Comparison of ENCODE assay signal across 8 cellular contexts in the genomic region with DNA sequence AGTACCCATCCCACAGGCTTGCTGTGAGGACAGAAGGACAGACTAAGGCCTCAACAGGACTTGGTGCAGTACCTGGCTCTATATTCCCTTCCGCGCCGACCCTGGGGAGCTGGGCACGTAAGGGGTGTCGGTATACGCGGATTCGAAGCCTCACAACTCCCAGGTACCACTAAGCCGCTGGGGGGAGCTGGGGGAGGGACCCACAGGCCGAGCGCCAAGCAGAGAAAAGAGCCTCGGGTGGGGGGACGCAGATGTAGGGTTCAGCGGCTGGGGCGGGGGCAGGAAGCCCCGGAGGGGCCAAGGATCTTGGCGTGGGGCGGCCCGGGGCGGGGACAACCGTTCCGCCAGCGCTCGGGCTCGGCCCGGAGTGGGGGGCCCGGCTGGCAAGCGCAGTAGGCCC.
A peak's percentile ranks its signal among the peaks of the same experiment; 100 is the strongest.
DNase-seq lines count a peak whose midpoint lies in the region; ATAC-seq and TF ChIP-seq lines count a peak whose summit lies in the region.

No MANE protein-coding gene starts in this region.

- H3K27ac Mint-ChIP-seq in Calu3 (ENCODE audit: unreplicated experiment) (peak overlapping the region; percentile 79), natural killer cell (peak overlapping the region; percentile 88 to 95), type B pancreatic cell (peak overlapping the region; percentile 92)

- ATAC-seq in GM21619 (IDR thresholded peaks at IDR 0.05; ENCODE audit: unreplicated experiment) (peak; percentile 22), esophagus mucosa (peak; percentile 42), natural killer cell (peak; percentile 4 to 15 (median 6))

- H3K9me3 Mint-ChIP-seq in Calu3 (ENCODE audit: low read depth, unreplicated experiment) (no peaks in the 10 kb centered on the region), natural killer cell (no peaks in the 10 kb centered on the region), type B pancreatic cell (no peaks in the 10 kb centered on the region)

- intact Hi-C loops in Calu3 (cut with micrococcal nuclease; ENCODE audit: unreplicated experiment) = loop anchor here (10.0 kb wide), 1 partner anchor 199 kb away; no protein-coding TSS in a partner anchor
- intact Hi-C loops in natural killer cell (cut with micrococcal nuclease) = loop anchor here (1.0 to 2.0 kb wide), 2 partner anchors 202 to 361 kb away; partner anchors contain the start of gene ZNF783

- CTCF ChIA-PET in Calu3 (lab: Charles Lee) = interaction anchor here (0.9 to 1.2 kb wide), 4 partner anchors 39 to 314 kb away, joined by 3 to 14 read pairs (median 4); no protein-coding TSS in a partner anchor

- DNase-seq in Calu3 (peak; percentile 41), LoVo (ENCODE audit: low spot score) (peak; percentile 43), activated T-cell treated with anti-CD3 and anti-CD28 coated beads for 1 hour (ENCODE audit: low read depth) (peak; percentile 24), natural killer cell (peak; percentile 35), type B pancreatic cell (ENCODE audit: extremely low spot score, unreplicated experiment) (no peak), GOT3 (lab: John Stamatoyannopoulos, UW) (no peak)

- no TSS peak for BruUV-seq in Calu3 (replicated peaks; lab: Mats Ljungman, UMichigan)

- no peaks in the 10 kb centered on the region for H3K4me1 Mint-ChIP-seq in Calu3 (ENCODE audit: low read depth, unreplicated experiment)
- peaks cover 41 to 45% of the 10 kb centered on the region in 2 donors for H3K4me1 Mint-ChIP-seq in natural killer cell
- peaks cover 33% of the 10 kb centered on the region for H3K4me1 Mint-ChIP-seq in type B pancreatic cell (ENCODE audit: unreplicated experiment)

- no peak for TF ChIP-seq CTCF in Calu3 (IDR thresholded peaks at IDR 0.05; ENCODE audit: unreplicated experiment)
- TF ChIP-seq CTCF in natural killer cell (IDR thresholded peaks at IDR 0.05) = no peak
- TF ChIP-seq CTCF in type B pancreatic cell (conservative IDR thresholded peaks at IDR 0.05) = no peak

- H3K27me3 Mint-ChIP-seq in Calu3 (ENCODE audit: unreplicated experiment) (peaks cover 27% of the 10 kb centered on the region), natural killer cell (ENCODE audit: low read depth in 2 of 2) (peaks cover 8 to 11% of the 10 kb centered on the region in 2 donors), type B pancreatic cell (peaks cover 10% of the 10 kb centered on the region)

- H3K4me3 Mint-ChIP-seq in Calu3 (ENCODE audit: low read depth, unreplicated experiment) (peak overlapping the region; percentile 96), natural killer cell (peak overlapping the region; percentile 93), type B pancreatic cell (peak overlapping the region; percentile 98)

- H3K36me3 Mint-ChIP-seq in Calu3 (ENCODE audit: insufficient read depth, unreplicated experiment) (peaks cover 40% of the 10 kb centered on the region), natural killer cell (no peaks in the 10 kb centered on the region), type B pancreatic cell (peaks cover 10% of the 10 kb centered on the region)

Comparison
In these comparisons a context has a peak if more than half of its experiments do, and no peak if none do; other contexts are left out.
1. DNase-seq: peak in Calu3 (single experiment), LoVo (single experiment), activated T-cell treated with anti-CD3 and anti-CD28 coated beads for 1 hour (single experiment) and natural killer cell (single experiment); none in type B pancreatic cell (single experiment) and GOT3 (single experiment).
2. Peak in every context shown above with its lines, with median percentiles within 50 percentile points of each other: H3K27ac Mint-ChIP-seq, H3K4me3 Mint-ChIP-seq and ATAC-seq.